ENCODE assay signal across 15 cellular contexts in genomic region chr9:2340046-2340760, GRCh38.
A peak's percentile ranks its signal among the peaks of the same experiment; 100 is the strongest.
DNase-seq lines count a peak whose midpoint lies in the region; ATAC-seq, FAIRE-seq and TF ChIP-seq lines count a peak whose summit lies in the region.
"Had no signal": no experiment of that assay in that cellular context is flagged by ENCODE, and none has a peak within 500 bp of the region (broad histone marks: within the 10 kb centered on the region; RNA-seq: fewer than 3 reads in every experiment).

No MANE protein-coding gene starts in this region.

- no peaks in the 10 kb centered on the region for H3K27me3 ChIP-seq in bronchial epithelial cell (ENCODE audit: control insufficient read depth, insufficient read depth, low read length)
- H3K27me3 ChIP-seq in keratinocyte (ENCODE audit: control insufficient read depth, extremely low read depth, insufficient read depth, low read length) = no peaks in the 10 kb centered on the region
- H3K27me3 ChIP-seq: SJSA1 had no signal

- DNase-seq in EH (ENCODE audit: low read depth) (peak; percentile 4), NCI-H146 (lab: John Stamatoyannopoulos, UW) (peak; percentile 58), bronchial epithelial cell (ENCODE audit: low read depth) (peak; percentile 95), keratinocyte (ENCODE audit: low read depth, low spot score) (peak; percentile 59), A172 (ENCODE audit: low spot score) (no peak), NCI-H524 (lab: John Stamatoyannopoulos, UW) (no peak), NCI-H1694 treated with DMSO at 0.1 percent for 48 hours (lab: John Stamatoyannopoulos, UW) (no peak)
- DNase-seq: CD4-positive, CD25-positive, alpha-beta regulatory T cell; NCI-H2029; NCI-H446; NCI-H748 treated with DMSO at 0.1 percent for 48 hours; PC-3 had no signal

- FAIRE-seq in bronchial epithelial cell (lab: Jason Lieb, UNC) = peak; percentile 13
- FAIRE-seq in keratinocyte (lab: Jason Lieb, UNC) = peak; percentile 98

- H3K9ac ChIP-seq in keratinocyte (ENCODE audit: control insufficient read depth, extremely low read depth, insufficient read depth, low read length) = no peak overlapping the region

- peak overlapping the region; percentile 73 for H3K4me2 ChIP-seq in keratinocyte (ENCODE audit: control insufficient read depth, extremely low read depth, insufficient read depth, low read depth, low read length)

- H3K4me1 ChIP-seq in keratinocyte (ENCODE audit: control insufficient read depth, extremely low read depth, insufficient read depth, low read length) = peaks cover 16% of the 10 kb centered on the region
- H3K4me1 ChIP-seq: HAP-1, SJSA1 had no signal

- peak overlapping the region; percentile 45 for H3K27ac ChIP-seq in keratinocyte (ENCODE audit: control insufficient read depth, insufficient read depth, low read length)
- H3K27ac ChIP-seq: SJSA1 had no signal

- no peak for ATAC-seq in HG03378 (IDR thresholded peaks at IDR 0.05; ENCODE audit: unreplicated experiment)
- ATAC-seq: PC-3 had no signal

- dilution Hi-C loops in keratinocyte (cut with MboI; ENCODE audit: extremely low pct_ligation_motif_present, low sequenced_read_pairs) = no loop called here

- H3K4me3 ChIP-seq in bronchial epithelial cell (ENCODE audit: low read depth, low read length) = no peak overlapping the region
- peak overlapping the region in 2 of 3 experiments; percentile 13 to 39 for H3K4me3 ChIP-seq in keratinocyte (ENCODE audit: control insufficient read depth in 2 of 3, extremely low read depth in 1 of 3, insufficient read depth in 2 of 3, low read depth in 1 of 3, low read length in 3 of 3)
- H3K4me3 ChIP-seq: HAP-1, SJSA1 had no signal

- H3K36me3 ChIP-seq in bronchial epithelial cell (ENCODE audit: control insufficient read depth, insufficient read depth, low read length) (no peaks in the 10 kb centered on the region), keratinocyte (ENCODE audit: control insufficient read depth in 2 of 2, extremely low read depth in 1 of 2, insufficient read depth in 2 of 2, low read length in 2 of 2) (no peaks in the 10 kb centered on the region)
- H3K36me3 ChIP-seq: HAP-1, SJSA1 had no signal

- H2AFZ ChIP-seq in keratinocyte (ENCODE audit: control insufficient read depth, low read length) = peak overlapping the region; percentile 60

- no peaks in the 10 kb centered on the region for H4K20me1 ChIP-seq in keratinocyte (ENCODE audit: control insufficient read depth, extremely low read depth, insufficient read depth, low read length)

- H3K9me1 ChIP-seq in keratinocyte (ENCODE audit: control insufficient read depth, extremely low read depth, insufficient read depth, low read length) = no peaks in the 10 kb centered on the region

- no peak for TF ChIP-seq CTCF in bronchial epithelial cell (IDR thresholded peaks at IDR 0.05; ENCODE audit: insufficient read depth, low read length, severe bottlenecking)
- TF ChIP-seq CTCF in keratinocyte (optimal IDR thresholded peaks at IDR 0.05 in 1 of 3, IDR thresholded peaks at IDR 0.05 in 1 of 3, conservative IDR thresholded peaks at IDR 0.05 in 1 of 3; ENCODE audit: extremely low read depth in 1 of 3, insufficient read depth in 2 of 3, low read length in 3 of 3) = no peak

- no peaks in the 10 kb centered on the region for H3K9me3 ChIP-seq in keratinocyte (ENCODE audit: control insufficient read depth, low read depth, low read length)
- H3K9me3 ChIP-seq: HAP-1, SJSA1 had no signal

- H3K79me2 ChIP-seq in keratinocyte (ENCODE audit: control insufficient read depth, insufficient read depth, low read length) = no peaks in the 10 kb centered on the region

Comparison
In these comparisons a context has a peak if more than half of its experiments do, and no peak if none do; other contexts are left out.
1. DNase-seq: peak in EH (single experiment), NCI-H146 (single experiment), bronchial epithelial cell (single experiment) and keratinocyte (single experiment); none in A172 (single experiment), NCI-H524 (0 of 2) and NCI-H1694 treated with DMSO at 0.1 percent for 48 hours (single experiment).